18 cellular contexts compared by ENCODE assay signal in genomic region chr14:31275731-31276130, GRCh38.
DNase-seq lines count a peak whose midpoint lies in the region; ATAC-seq and TF ChIP-seq lines count a peak whose summit lies in the region.
"Had no signal": no experiment of that assay in that cellular context is flagged by ENCODE, and none has a peak within 500 bp of the region (broad histone marks: within the 10 kb centered on the region; RNA-seq: fewer than 3 reads in every experiment).

No MANE protein-coding gene starts in this region.

- DNase-seq in MCF 10A (ENCODE audit: unreplicated experiment), result peak; percentile 10
- DNase-seq in mammary epithelial cell, result no peak
- DNase-seq in HCT116 (ENCODE audit: low read depth, low spot score), result peak; percentile 34
- DNase-seq in RKO (ENCODE audit: low spot score), result peak; percentile 24
- no peak for DNase-seq in C1 segment of cervical spinal cord (lab: John Stamatoyannopoulos, UW)
- no peak for DNase-seq in CD8-positive, alpha-beta T cell
- DNase-seq: COR-L47, H9, NCI-H1417, NCI-H187 treated with DMSO at 0.1 percent for 48 hours, NCI-H748 treated with DMSO at 0.1 percent for 48 hours, PC-3, SIG-M5, T1000 had no signal

- no peak for TF ChIP-seq RAD21 in HCT116 (IDR thresholded peaks at IDR 0.05; ENCODE audit: low read depth)

- dilution Hi-C loops in mammary epithelial cell (cut with HindIII; ENCODE audit: low sequenced_read_pairs), result no loop called here

- no peak for TF ChIP-seq POLR2A in HCT116 (IDR thresholded peaks at IDR 0.05; ENCODE audit: borderline replicate concordance, extremely low read depth, insufficient read depth, insufficient read length)

- H3K4me1 Mint-ChIP-seq in MCF 10A (ENCODE audit: insufficient read depth, unreplicated experiment), result no peaks in the 10 kb centered on the region
- peaks cover 2% of the 10 kb centered on the region for H3K4me1 Mint-ChIP-seq in CD8-positive, alpha-beta T cell (ENCODE audit: low read depth)
- H3K4me1 Mint-ChIP-seq: H9 had no signal

- no peaks in the 10 kb centered on the region for H3K36me3 ChIP-seq in mammary epithelial cell (ENCODE audit: insufficient read depth, low read length)
- no peaks in the 10 kb centered on the region for H3K36me3 ChIP-seq in HCT116 (ENCODE audit: control insufficient read depth in 1 of 2, insufficient read depth in 2 of 2, low read length in 2 of 2)
- H3K36me3 ChIP-seq in CD8-positive, alpha-beta T cell (ENCODE audit: insufficient read depth, low read length), result no peaks in the 10 kb centered on the region

- CTCF ChIA-PET in MCF 10A (lab: Yijun Ruan, JAX), result no interaction called here
- CTCF ChIA-PET in mammary epithelial cell (lab: Charles Lee; ENCODE audit: low non-redundant PET), result no interaction called here
- CTCF ChIA-PET in HCT116 (lab: Charles Lee), result no interaction called here
- CTCF ChIA-PET in CD8-positive, alpha-beta T cell (lab: Charles Lee), result no interaction called here

- intact Hi-C loops in MCF 10A (cut with micrococcal nuclease), result no loop called here
- intact Hi-C loops in mammary epithelial cell (cut with micrococcal nuclease), result loop anchor here (10.0 kb wide), 1 partner anchor 179 kb away; the partner anchor contains the start of gene DTD2
- intact Hi-C loops in HCT116 (cut with micrococcal nuclease), result no loop called here
- intact Hi-C loops in CD8-positive, alpha-beta T cell (cut with DNase I, micrococcal nuclease), result no loop called here

- no peak overlapping the region for H3K27ac Mint-ChIP-seq in MCF 10A (ENCODE audit: low read depth, unreplicated experiment)
- H3K27ac Mint-ChIP-seq in CD8-positive, alpha-beta T cell, result no peak overlapping the region
- H3K27ac Mint-ChIP-seq: H9, IgD-negative memory B cell had no signal

- H3K27me3 ChIP-seq in mammary epithelial cell (ENCODE audit: insufficient read depth, low read length), result no peaks in the 10 kb centered on the region
- H3K27me3 ChIP-seq in HCT116 (ENCODE audit: insufficient read depth, low read length), result no peaks in the 10 kb centered on the region
- no peaks in the 10 kb centered on the region for H3K27me3 ChIP-seq in CD8-positive, alpha-beta T cell (ENCODE audit: insufficient read depth, low read length)

- ATAC-seq in HCT116, result no peak
- no peak for ATAC-seq in GM21619 (IDR thresholded peaks at IDR 0.05; ENCODE audit: unreplicated experiment)
- ATAC-seq in CD8-positive, alpha-beta T cell, result no peak
- ATAC-seq: PC-3, SK-N-SH treated with all-trans-retinoic acid at 6 μM for 48 hours had no signal

- no peak overlapping the region for H3K4me2 ChIP-seq in mammary epithelial cell (ENCODE audit: insufficient read depth, low read depth, low read length)
- H3K4me2 ChIP-seq in HCT116 (ENCODE audit: low read length), result no peak overlapping the region

- TF ChIP-seq CTCF in MCF 10A (IDR thresholded peaks at IDR 0.05; ENCODE audit: unreplicated experiment) (no peak), mammary epithelial cell (conservative IDR thresholded peaks at IDR 0.05 in 1 of 2, IDR thresholded peaks at IDR 0.05 in 1 of 2; ENCODE audit: extremely low read depth in 1 of 2, insufficient read depth in 1 of 2, low read depth in 1 of 2, low read length in 2 of 2) (no peak), HCT116 (IDR thresholded peaks at IDR 0.05 in 2 of 3, conservative IDR thresholded peaks at IDR 0.05 in 1 of 3; ENCODE audit: borderline replicate concordance in 1 of 3, insufficient read depth in 1 of 3, low read depth in 2 of 3, low read length in 2 of 3) (no peak)
- no peak for TF ChIP-seq CTCF in CD8-positive, alpha-beta T cell (IDR thresholded peaks at IDR 0.05)

- H2AFZ ChIP-seq in mammary epithelial cell (ENCODE audit: low read depth, low read length) (no peak overlapping the region), HCT116 (ENCODE audit: low read depth, low read length, poor library complexity, severe bottlenecking) (no peak overlapping the region)

- H3K9ac ChIP-seq in mammary epithelial cell (ENCODE audit: insufficient read depth, low read length), result no peak overlapping the region
- H3K9ac ChIP-seq in HCT116 (ENCODE audit: low read length), result no peak overlapping the region

- H4K20me1 ChIP-seq in mammary epithelial cell (ENCODE audit: insufficient read depth, low read length) (no peaks in the 10 kb centered on the region), HCT116 (ENCODE audit: insufficient read depth) (no peaks in the 10 kb centered on the region)

- no TSS peak for BruUV-seq in MCF 10A (replicated peaks; lab: Mats Ljungman, UMichigan)
- no TSS peak for BruUV-seq in mammary epithelial cell (replicated peaks; lab: Mats Ljungman, UMichigan)
- BruUV-seq in HCT116 (replicated peaks; lab: Mats Ljungman, UMichigan), result no TSS peak

- no peak overlapping the region for H3K4me3 Mint-ChIP-seq in MCF 10A (ENCODE audit: unreplicated experiment)
- no peak overlapping the region for H3K4me3 Mint-ChIP-seq in CD8-positive, alpha-beta T cell
- H3K4me3 Mint-ChIP-seq: H9, IgD-negative memory B cell had no signal

- peaks cover 7% of the 10 kb centered on the region for H3K4me1 ChIP-seq in mammary epithelial cell (ENCODE audit: insufficient read depth, low read length)
- H3K4me1 ChIP-seq in HCT116 (ENCODE audit: control insufficient read depth in 1 of 2, insufficient read depth in 2 of 2, low read length in 2 of 2), result peaks cover 0 to 6% of the 10 kb centered on the region in 2 experiments; a peak in 2 of 4 replicates
- H3K4me1 ChIP-seq in CD8-positive, alpha-beta T cell (ENCODE audit: insufficient read depth, low read length), result no peaks in the 10 kb centered on the region

- H3K79me2 ChIP-seq in mammary epithelial cell (ENCODE audit: insufficient read depth, low read length) (no peaks in the 10 kb centered on the region), HCT116 (ENCODE audit: insufficient read depth, low read length) (no peaks in the 10 kb centered on the region)

- in situ Hi-C loops in mammary epithelial cell (cut with MboI; ENCODE audit: low sequenced_read_pairs in 2 of 2), result no loop called here

- no peaks in the 10 kb centered on the region for H3K36me3 Mint-ChIP-seq in MCF 10A (ENCODE audit: insufficient read depth, unreplicated experiment)
- peaks cover 3% of the 10 kb centered on the region for H3K36me3 Mint-ChIP-seq in CD8-positive, alpha-beta T cell

- POLR2A ChIA-PET in MCF 10A (lab: Yijun Ruan, JAX), result no interaction called here
- POLR2A ChIA-PET in HCT116 (lab: Charles Lee), result no interaction called here
- POLR2A ChIA-PET in CD8-positive, alpha-beta T cell (lab: Charles Lee), result interaction anchor here (1.0 kb wide), 1 partner anchor 68 kb away, joined by 3 read pairs; the partner anchor contains the start of gene HECTD1

- H3K9me3 ChIP-seq in mammary epithelial cell (replicated peaks; ENCODE audit: insufficient read depth, low read length), result peaks cover 11% of the 10 kb centered on the region
- peaks cover 1 to 5% of the 10 kb centered on the region in 2 experiments; a peak in 2 of 4 replicates for H3K9me3 ChIP-seq in HCT116 (ENCODE audit: control insufficient read depth in 1 of 2, insufficient read depth in 1 of 2, low read depth in 1 of 2, low read length in 2 of 2)
- H3K9me3 ChIP-seq in CD8-positive, alpha-beta T cell (ENCODE audit: low read length), result no peaks in the 10 kb centered on the region

- no peak overlapping the region for H3K27ac ChIP-seq in mammary epithelial cell (ENCODE audit: insufficient read depth, low read depth, low read length)
- no peak overlapping the region for H3K27ac ChIP-seq in HCT116 (ENCODE audit: low read depth, low read length)
- no peak overlapping the region for H3K27ac ChIP-seq in CD8-positive, alpha-beta T cell (ENCODE audit: low read depth, low read length)
- H3K27ac ChIP-seq: RWPE1 had no signal

- no peaks in the 10 kb centered on the region for H3K9me2 ChIP-seq in HCT116 (ENCODE audit: insufficient read depth)

- H3K27me3 Mint-ChIP-seq in MCF 10A (ENCODE audit: insufficient read depth, unreplicated experiment), result no peaks in the 10 kb centered on the region
- no peaks in the 10 kb centered on the region for H3K27me3 Mint-ChIP-seq in CD8-positive, alpha-beta T cell (ENCODE audit: low read depth)
- H3K27me3 Mint-ChIP-seq: IgD-negative memory B cell had no signal

- RAD21 ChIA-PET in HCT116 (lab: Charles Lee; ENCODE audit: low non-redundant PET in 1 of 2, low total read pairs in 2 of 2, uncharacterized antibody in 2 of 2, unreplicated experiment in 2 of 2), result no interaction called here

- H3K4me3 ChIP-seq in mammary epithelial cell (replicated peaks in 1 of 3; ENCODE audit: insufficient read depth in 1 of 3, low read depth in 2 of 3, low read length in 3 of 3), result no peak overlapping the region
- H3K4me3 ChIP-seq in HCT116 (replicated peaks in 1 of 2; ENCODE audit: low read depth in 1 of 2, low read length in 2 of 2), result no peak overlapping the region
- H3K4me3 ChIP-seq in CD8-positive, alpha-beta T cell (ENCODE audit: low read depth, low read length), result no peak overlapping the region

- no peaks in the 10 kb centered on the region for H3K9me3 Mint-ChIP-seq in MCF 10A (ENCODE audit: unreplicated experiment)
- peaks cover 4% of the 10 kb centered on the region for H3K9me3 Mint-ChIP-seq in CD8-positive, alpha-beta T cell

TF ChIP-seq in HCT116, 20 proteins besides CTCF, POLR2A, EP300 and RAD21:
- no peak for TF ChIP-seq ZBTB33 (IDR thresholded peaks at IDR 0.05; ENCODE audit: extremely low read depth, insufficient replicate concordance, low read length)
- no peak for TF ChIP-seq CEBPB (IDR thresholded peaks at IDR 0.05; ENCODE audit: low read depth)
- TF ChIP-seq EGR1 (IDR thresholded peaks at IDR 0.05; ENCODE audit: low read depth), result no peak
- no peak for TF ChIP-seq ZFX (IDR thresholded peaks at IDR 0.05)
- TF ChIP-seq TCF7L2 (IDR thresholded peaks at IDR 0.05; ENCODE audit: borderline replicate concordance, extremely low read depth, insufficient read depth, insufficient read length), result no peak
- TF ChIP-seq CBX3 (IDR thresholded peaks at IDR 0.05; ENCODE audit: low read depth), result peak; percentile 56; the same call in 1 of the 2 replicates
- TF ChIP-seq JUND (IDR thresholded peaks at IDR 0.05), result no peak
TF ChIP-seq in HCT116: peak in this region for 1.

Comparison
In these comparisons a context has a peak if more than half of its experiments do, and no peak if none do; other contexts are left out.
1. DNase-seq: peak in MCF 10A (single experiment), HCT116 (single experiment) and RKO (single experiment); none in mammary epithelial cell (single experiment), C1 segment of cervical spinal cord (0 of 14) and CD8-positive, alpha-beta T cell (0 of 7).